Comparison of ENCODE assay signal across 9 cellular contexts in the genomic region with DNA sequence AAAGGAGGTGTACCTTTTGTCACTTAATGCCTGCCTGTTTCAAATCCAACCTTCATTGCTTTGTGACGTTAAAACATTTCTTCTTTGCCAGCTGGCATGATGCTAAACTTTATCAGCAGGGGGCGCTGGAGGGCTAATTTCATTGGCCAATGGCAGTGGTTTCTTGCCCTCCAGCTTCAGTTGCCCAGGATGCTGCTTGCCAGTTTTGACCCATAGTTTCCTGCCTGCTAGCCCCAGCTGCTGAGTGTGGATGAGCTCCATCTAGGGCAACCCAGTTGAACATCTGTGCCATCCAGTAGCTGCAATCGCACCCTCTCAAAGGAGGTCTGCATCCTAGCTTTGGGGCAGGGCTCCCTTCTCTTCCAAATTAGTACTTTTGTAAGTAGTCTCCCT. TPM values are rescaled to one million over a fixed set of nuclear protein-coding genes. Genes with fewer than 3 reads are reported as not detected.
DNase-seq lines count a peak whose midpoint lies in the region; ATAC-seq and TF ChIP-seq lines count a peak whose summit lies in the region.
"Had no signal": no experiment of that assay in that cellular context is flagged by ENCODE, and none has a peak within 500 bp of the region (broad histone marks: within the 10 kb centered on the region; RNA-seq: fewer than 3 reads in every experiment).

No MANE protein-coding gene starts in this region.

- peak; percentile 82 for DNase-seq in DMS 273 (lab: John Stamatoyannopoulos, UW; ENCODE audit: unreplicated experiment)
- DNase-seq in NCI-H524 treated with DMSO at 0.1 percent for 48 hours (lab: John Stamatoyannopoulos, UW): peak; percentile 11
- peak; percentile 73 for DNase-seq in activated CD4-positive, alpha-beta T cell treated with anti-CD3 and anti-CD28 coated beads, Interleukin-2, amount 50 U/mL, for 1 hour
- DNase-seq in dorsolateral prefrontal cortex: peak; percentile 21 to 79 (median 59)
- DNase-seq in memory B cell (ENCODE audit: low spot score in 2 of 2): peak; percentile 73 to 79
- DNase-seq in stimulated activated CD8-positive, alpha-beta memory T cell treated with anti-CD3 and anti-CD28 coated beads, Interleukin-2, amount 100 ng/mL, for 1 hour (ENCODE audit: low read depth in 2 of 2): peak; percentile 39 to 57
- no peak for DNase-seq in HuH-7.5 (ENCODE audit: low spot score)

- no peaks in the 10 kb centered on the region for H3K27me3 ChIP-seq in dorsolateral prefrontal cortex

- H3K27me3 Mint-ChIP-seq in memory B cell: peaks cover 15% of the 10 kb centered on the region

- H3K4me3 Mint-ChIP-seq in memory B cell: no peak overlapping the region

- peak; percentile 39 to 88 (median 77) for TF ChIP-seq CTCF in dorsolateral prefrontal cortex (IDR thresholded peaks at IDR 0.05 in 54 of 56, conservative IDR thresholded peaks at IDR 0.05 in 2 of 56; ENCODE audit: low read depth in 1 of 56, partially characterized antibody in 56 of 56)

- no peak overlapping the region for H3K27ac Mint-ChIP-seq in memory B cell

- ATAC-seq in HG02642 (IDR thresholded peaks at IDR 0.05; ENCODE audit: poor library complexity, unreplicated experiment): peak; percentile 50
- ATAC-seq in memory B cell (ENCODE audit: low read depth): peak; percentile 86

- H3K27ac ChIP-seq in dorsolateral prefrontal cortex: peak overlapping the region in 2 of 59 donors; percentile 26 to 53

- peak overlapping the region in 2 of 59 donors; percentile 6 to 23 for H3K4me3 ChIP-seq in dorsolateral prefrontal cortex

- intact Hi-C loops in dorsolateral prefrontal cortex (cut with DNase I): loop anchor here (5.0 to 10.0 kb wide), 2 partner anchors 51 to 53 kb away; no protein-coding TSS in a partner anchor

- H3K9me3 Mint-ChIP-seq in memory B cell: no peaks in the 10 kb centered on the region

- H3K4me1 Mint-ChIP-seq in memory B cell: no peaks in the 10 kb centered on the region

- H3K36me3 Mint-ChIP-seq in memory B cell: no peaks in the 10 kb centered on the region

RNA-seq across cellular contexts. Expression of a gene that starts 22.1 kb away (rescaled TPM):
- total RNA-seq in dorsolateral prefrontal cortex: 1 to 10 TPM in 114 of 120 experiments, under 1 TPM in 6; 0.58 to 5.0 (median 2.6) TPM

RNA-seq across cellular contexts. Expression of a gene that starts 27.0 kb away (rescaled TPM):
- 100 to 1,000 TPM; 101 to 278 (median 175) TPM for total RNA-seq in dorsolateral prefrontal cortex

RNA-seq across cellular contexts. Expression of a gene that starts 44.4 kb away (rescaled TPM):
- under 1 TPM in 3 of 120 experiments, not detected in 117; 0.11 to 0.24 (median 0.13) TPM for total RNA-seq in dorsolateral prefrontal cortex
- total RNA-seq: activated CD8-positive, alpha-beta memory T cell treated with anti-CD3 and anti-CD28 coated beads for 36 hours had no signal

RNA-seq across cellular contexts. Expression of a gene that starts 58.3 kb away (rescaled TPM):
- total RNA-seq in dorsolateral prefrontal cortex: 10 to 100 TPM in 9 of 120 experiments, 1 to 10 TPM in 110, under 1 TPM in 1; 0.52 to 15.0 (median 6.0) TPM
